In genomic region chr1:174230399-174230798, GRCh38 we compare ENCODE assay signal across 18 cellular contexts.
"Had no signal": no experiment of that assay in that cellular context is flagged by ENCODE, and none has a peak within 500 bp of the region (broad histone marks: within the 10 kb centered on the region; RNA-seq: fewer than 3 reads in every experiment).

No MANE protein-coding gene starts in this region.

- H3K4me3 Mint-ChIP-seq: activated CD4-positive, alpha-beta T cell treated with anti-CD3 and anti-CD28 coated beads, Interleukin-2, amount 10 ng/mL, durations not matched to agents 24 days and 14 days; activated CD8-positive, alpha-beta T cell treated with anti-CD3 and anti-CD28 coated beads, Interleukin-2, amount 10 ng/mL, durations not matched to agents 7 days and 5 days; activated naive CD4-positive, alpha-beta T cell treated with anti-CD3 and anti-CD28 coated beads for 36 hours; activated T-cell treated with anti-CD3 and anti-CD28 coated beads, Interleukin-2, amount 50 U/mL, for 24 hours; brain; immature natural killer cell; naive thymus-derived CD8-positive, alpha-beta T cell; stimulated activated naive CD8-positive, alpha-beta T cell treated with anti-CD3 and anti-CD28 coated beads, Interleukin-15, Interleukin-2, amounts not matched to agents 100 ng/mL and 50 ng/mL, for 24 hours had no signal

- H3K36me3 ChIP-seq: uterus had no signal

- ATAC-seq: activated CD8-positive, alpha-beta T cell treated with anti-CD3 and anti-CD28 coated beads, Interleukin-2, amount 10 ng/mL, durations not matched to agents 7 days and 5 days; naive thymus-derived CD8-positive, alpha-beta T cell; psoas muscle; right cardiac atrium had no signal

- H3K27me3 Mint-ChIP-seq: activated CD4-positive, alpha-beta T cell treated with anti-CD3 and anti-CD28 coated beads, Interleukin-2, amount 10 ng/mL, durations not matched to agents 24 days and 14 days; activated T-cell treated with anti-CD3 and anti-CD28 coated beads, Interleukin-2, amount 50 U/mL, for 24 hours; brain; naive thymus-derived CD8-positive, alpha-beta T cell; stimulated activated naive CD8-positive, alpha-beta T cell treated with anti-CD3 and anti-CD28 coated beads, Interleukin-15, Interleukin-2, amounts not matched to agents 100 ng/mL and 50 ng/mL, for 24 hours had no signal

- H3K4me1 ChIP-seq: psoas muscle, tibial nerve, uterus had no signal

- DNase-seq: activated CD4-positive, alpha-beta T cell treated with anti-CD3 and anti-CD28 coated beads, Interleukin-2, amount 10 ng/mL, durations not matched to agents 24 days and 14 days; activated CD8-positive, alpha-beta T cell treated with anti-CD3 and anti-CD28 coated beads, Interleukin-2, amount 10 ng/mL, durations not matched to agents 7 days and 5 days; activated naive CD4-positive, alpha-beta T cell treated with anti-CD3 and anti-CD28 coated beads for 36 hours; activated T-cell treated with anti-CD3 and anti-CD28 coated beads, Interleukin-2, amount 50 U/mL, for 24 hours; anterior cingulate cortex; central memory CD4-positive, alpha-beta T cell; immature natural killer cell; kidney glomerular epithelial cell; mesendoderm; naive thymus-derived CD8-positive, alpha-beta T cell; psoas muscle; right cardiac atrium; uterus had no signal

- H3K4me3 ChIP-seq: coronary artery, psoas muscle, skin epidermis, tibial nerve, uterus had no signal

- H3K27me3 ChIP-seq: tibial nerve, uterus had no signal

- H3K27ac ChIP-seq: coronary artery, psoas muscle, skin epidermis, tibial nerve, uterus had no signal

- H3K27ac Mint-ChIP-seq: activated CD4-positive, alpha-beta T cell treated with anti-CD3 and anti-CD28 coated beads, Interleukin-2, amount 10 ng/mL, durations not matched to agents 24 days and 14 days; activated CD8-positive, alpha-beta T cell treated with anti-CD3 and anti-CD28 coated beads, Interleukin-2, amount 10 ng/mL, durations not matched to agents 7 days and 5 days; activated naive CD4-positive, alpha-beta T cell treated with anti-CD3 and anti-CD28 coated beads for 36 hours; activated T-cell treated with anti-CD3 and anti-CD28 coated beads, Interleukin-2, amount 50 U/mL, for 24 hours; naive thymus-derived CD8-positive, alpha-beta T cell; stimulated activated naive CD8-positive, alpha-beta T cell treated with anti-CD3 and anti-CD28 coated beads, Interleukin-15, Interleukin-2, amounts not matched to agents 100 ng/mL and 50 ng/mL, for 24 hours had no signal

- H3K4me1 Mint-ChIP-seq: brain had no signal

- H3K9me3 ChIP-seq: psoas muscle, tibial nerve, uterus had no signal
